Comparison of ENCODE assay signal across 1 cellular context in genomic region chr10:121631296-121631695, GRCh38.
TF ChIP-seq lines count a peak whose summit lies in the region.

No MANE protein-coding gene starts in this region.

TF ChIP-seq in H1, 55 proteins besides CTCF, POLR2A, EP300 and RAD21:
- TF ChIP-seq ATF2 (IDR thresholded peaks at IDR 0.05; ENCODE audit: low read length) (no peak), KDM5A (IDR thresholded peaks at IDR 0.05; ENCODE audit: low read length) (no peak), CBX8 (IDR thresholded peaks at IDR 0.05; ENCODE audit: borderline replicate concordance, low read depth, low read length) (no peak), BACH1 (IDR thresholded peaks at IDR 0.05; ENCODE audit: low read length) (no peak), RFX5 (IDR thresholded peaks at IDR 0.05; ENCODE audit: borderline replicate concordance, low read depth, low read length) (no peak), PHF8 (conservative IDR thresholded peaks at IDR 0.05; ENCODE audit: low read depth, low read length) (no peak), KDM4A (IDR thresholded peaks at IDR 0.05; ENCODE audit: low read depth, low read length, severe bottlenecking) (no peak), CHD2 (IDR thresholded peaks at IDR 0.05; ENCODE audit: low read length) (no peak), TAF7 (optimal IDR thresholded peaks at IDR 0.05; ENCODE audit: borderline replicate concordance, low read depth, low read length) (no peak), TCF12 (IDR thresholded peaks at IDR 0.05; ENCODE audit: low read depth, low read length) (no peak), CHD7 (IDR thresholded peaks at IDR 0.05; ENCODE audit: insufficient replicate concordance, low read length) (no peak), RNF2 (IDR thresholded peaks at IDR 0.05; ENCODE audit: borderline replicate concordance, low read depth, low read length, missing control alignments, poor library complexity, severe bottlenecking) (no peak), SP4 (IDR thresholded peaks at IDR 0.05; ENCODE audit: low read length) (no peak), BRCA1 (IDR thresholded peaks at IDR 0.05; ENCODE audit: low read depth, low read length) (no peak), MAX (IDR thresholded peaks at IDR 0.05) (no peak), HDAC2 (IDR thresholded peaks at IDR 0.05; ENCODE audit: borderline replicate concordance in 1 of 2, low read depth in 2 of 2, low read length in 2 of 2) (no peak)
